8 cellular contexts compared by ENCODE assay signal in the genomic region with DNA sequence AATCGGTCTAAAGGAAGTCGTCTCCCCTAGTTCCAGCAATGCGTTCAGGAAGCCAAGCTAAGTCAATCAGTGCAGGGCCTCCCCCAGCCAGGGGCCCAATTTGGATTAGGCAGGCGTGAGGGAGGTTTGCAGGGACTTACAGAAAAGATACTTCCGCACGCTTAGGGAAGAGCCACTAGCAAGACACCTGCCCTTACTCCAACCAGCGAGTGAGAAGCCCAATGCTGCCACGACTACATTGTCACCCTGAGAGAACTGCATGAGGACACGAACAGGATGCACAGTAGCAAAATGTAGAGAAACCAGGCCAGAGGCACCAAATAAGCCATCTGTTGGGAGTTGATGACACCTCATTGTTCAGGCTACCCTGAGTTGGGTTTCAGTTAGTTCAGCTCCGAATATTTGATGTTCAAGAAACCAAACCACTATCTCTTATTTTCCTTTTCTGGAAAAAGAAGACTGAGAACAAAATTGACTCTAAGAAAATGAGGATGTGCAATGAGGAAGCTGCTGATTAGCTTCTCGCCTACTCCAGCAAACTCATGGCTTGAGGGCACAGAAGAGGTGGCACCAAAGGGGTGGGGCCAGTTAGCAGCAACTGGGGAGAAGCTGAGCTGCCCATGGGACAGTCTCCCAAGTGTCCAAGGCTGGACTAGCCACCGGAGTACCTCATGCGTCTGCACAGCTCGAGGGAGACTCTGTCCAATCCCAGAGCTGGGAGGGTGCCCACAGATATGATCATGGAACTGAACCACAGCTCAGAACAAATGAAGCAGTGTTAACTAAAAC. TPM values are rescaled to one million over a fixed set of nuclear protein-coding genes. Genes with fewer than 3 reads are reported as not detected.
DNase-seq lines count a peak whose midpoint lies in the region; ATAC-seq, FAIRE-seq and TF ChIP-seq lines count a peak whose summit lies in the region.

No MANE protein-coding gene starts in this region.

- no peak overlapping the region for H3K4me3 ChIP-seq in tibial nerve

- peak; percentile 57 for DNase-seq in activated CD8-positive, alpha-beta memory T cell treated with anti-CD3 and anti-CD28 coated beads, Interleukin-2, amount 50 U/mL, for 48 hours
- DNase-seq in activated CD8-positive, alpha-beta memory T cell treated with anti-CD3 and anti-CD28 coated beads for 24 hours = no peak
- no peak for DNase-seq in tibial nerve (ENCODE audit: low spot score in 2 of 2)
- DNase-seq in RCC 7860 (ENCODE audit: low spot score) = no peak

- no peaks in the 10 kb centered on the region for H3K27me3 ChIP-seq in layer of hippocampus (ENCODE audit: control insufficient read depth, insufficient read depth, low read length)
- no peaks in the 10 kb centered on the region for H3K27me3 ChIP-seq in tibial nerve

- H3K27ac Mint-ChIP-seq in activated T-helper 17 cell treated with anti-CD3 and anti-CD28 coated beads, Interleukin-2, amount 50 U/mL, for 72 hours = peak overlapping the region; percentile 91

- TF ChIP-seq POLR2A in tibial nerve (IDR thresholded peaks at IDR 0.05) = no peak

- H3K36me3 ChIP-seq in tibial nerve = peaks cover 0 to 13% (median 0%) of the 10 kb centered on the region in 3 donors

- no peaks in the 10 kb centered on the region for H3K27me3 Mint-ChIP-seq in activated T-helper 17 cell treated with anti-CD3 and anti-CD28 coated beads, Interleukin-2, amount 50 U/mL, for 72 hours

- FAIRE-seq in RCC 7860 (lab: Jason Lieb, UNC) = no peak

- H3K4me1 Mint-ChIP-seq in activated T-helper 17 cell treated with anti-CD3 and anti-CD28 coated beads, Interleukin-2, amount 50 U/mL, for 72 hours = peaks cover 66% of the 10 kb centered on the region

- no peak for TF ChIP-seq CTCF in tibial nerve (IDR thresholded peaks at IDR 0.05)

- no peak for ATAC-seq in activated T-helper 17 cell treated with anti-CD3 and anti-CD28 coated beads, Interleukin-2, amount 50 U/mL, for 72 hours (replicated peaks)
- ATAC-seq in HG03097 (IDR thresholded peaks at IDR 0.05; ENCODE audit: low FRiP score, unreplicated experiment) (no peak), GM21723 (IDR thresholded peaks at IDR 0.05; ENCODE audit: unreplicated experiment) (no peak)

- H3K4me1 ChIP-seq in tibial nerve = peaks cover 15 to 84% (median 71%) of the 10 kb centered on the region in 4 donors

- H3K27ac ChIP-seq in layer of hippocampus (ENCODE audit: low read depth, low read length) = peak overlapping the region; percentile 80
- peak overlapping the region in 3 of 4 donors; percentile 75 to 99 (median 98) for H3K27ac ChIP-seq in tibial nerve

- H3K9me3 ChIP-seq in tibial nerve = no peaks in the 10 kb centered on the region

- H3K36me3 Mint-ChIP-seq in activated T-helper 17 cell treated with anti-CD3 and anti-CD28 coated beads, Interleukin-2, amount 50 U/mL, for 72 hours (ENCODE audit: low read depth) = peaks cover 8% of the 10 kb centered on the region

- 77 to 80% methylated on average over 14 of the region's 14 CpGs for WGBS in tibial nerve, 2 donors

- TF ChIP-seq EP300 in tibial nerve (IDR thresholded peaks at IDR 0.05) = peak in 1 of 2 donors; percentile 50

- H3K9me3 Mint-ChIP-seq in activated T-helper 17 cell treated with anti-CD3 and anti-CD28 coated beads, Interleukin-2, amount 50 U/mL, for 72 hours = no peaks in the 10 kb centered on the region

- peak overlapping the region; percentile 76 for H3K4me3 Mint-ChIP-seq in activated T-helper 17 cell treated with anti-CD3 and anti-CD28 coated beads, Interleukin-2, amount 50 U/mL, for 72 hours

RNA-seq across cellular contexts. Expression of gene TK2, which starts 29.3 kb away (rescaled TPM):
- total RNA-seq in activated T-helper 17 cell treated with anti-CD3 and anti-CD28 coated beads, Interleukin-2, amount 50 U/mL, for 72 hours = 1 to 10 TPM; 5.7 to 6.6 TPM
- 10 to 100 TPM; 42.3 to 81.8 (median 64.7) TPM for total RNA-seq in tibial nerve

RNA-seq across cellular contexts. Expression of gene CKLF, which starts 31.8 kb away (rescaled TPM):
- 100 to 1,000 TPM; 117 to 155 TPM for total RNA-seq in activated T-helper 17 cell treated with anti-CD3 and anti-CD28 coated beads, Interleukin-2, amount 50 U/mL, for 72 hours
- 10 to 100 TPM; 31.8 to 75.4 (median 35.6) TPM for total RNA-seq in tibial nerve

RNA-seq across cellular contexts. Expression of gene CMTM1, which starts 45.6 kb away (rescaled TPM):
- total RNA-seq in activated T-helper 17 cell treated with anti-CD3 and anti-CD28 coated beads, Interleukin-2, amount 50 U/mL, for 72 hours = 10 to 100 TPM; 15.8 to 15.9 TPM
- total RNA-seq in tibial nerve = 1 to 10 TPM in 3 of 4 donors, not detected in 1; 2.0 to 5.1 (median 2.1) TPM

RNA-seq across cellular contexts. Expression of gene CMTM2, which starts 58.7 kb away (rescaled TPM):
- 1 to 10 TPM in 1 of 2 donors, under 1 TPM in 1; 0.78 to 1.3 TPM for total RNA-seq in activated T-helper 17 cell treated with anti-CD3 and anti-CD28 coated beads, Interleukin-2, amount 50 U/mL, for 72 hours
- total RNA-seq in tibial nerve = not detected

Comparison
In these comparisons a context has a peak if more than half of its experiments do, and no peak if none do; other contexts are left out.
1. RNA of gene TK2, which starts 29.3 kb away (total RNA-seq): 42.3 to 81.8 TPM in tibial nerve; 5.7 to 6.6 TPM in activated T-helper 17 cell treated with anti-CD3 and anti-CD28 coated beads, Interleukin-2, amount 50 U/mL, for 72 hours; every median in the first group is over 4 times any median in the second.